In genomic region chr12:57621497-57622292, GRCh38 we compare ENCODE assay signal across 8 cellular contexts. TPM values are rescaled to one million over a fixed set of nuclear protein-coding genes. Genes with fewer than 3 reads are reported as not detected.
A peak's percentile ranks its signal among the peaks of the same experiment; 100 is the strongest.
DNase-seq lines count a peak whose midpoint lies in the region; ATAC-seq and TF ChIP-seq lines count a peak whose summit lies in the region.

No MANE protein-coding gene starts in this region.

- H3K4me3 ChIP-seq in HFF-Myc (replicated peaks; ENCODE audit: low read depth, low read length) (peak overlapping the region; percentile 29), heart left ventricle (peak overlapping the region; percentile 20 to 66 (median 47)), psoas muscle (peak overlapping the region; percentile 61)

- peak; percentile 86 to 89 for ATAC-seq in activated naive CD4-positive, alpha-beta T cell treated with anti-CD3 and anti-CD28 coated beads, Interleukin-2, amount 50 U/mL, for 72 hours
- peak; percentile 65 to 75 (median 70) for ATAC-seq in heart left ventricle
- ATAC-seq in psoas muscle = peak; percentile 78 to 85 (median 82)
- no peak for ATAC-seq in HG03139 (IDR thresholded peaks at IDR 0.05; ENCODE audit: unreplicated experiment)
- no peak for ATAC-seq in GM18861 (IDR thresholded peaks at IDR 0.05; ENCODE audit: unreplicated experiment)

- no peak overlapping the region for H3K27ac Mint-ChIP-seq in Calu3 (ENCODE audit: unreplicated experiment)
- no peak overlapping the region for H3K27ac Mint-ChIP-seq in activated naive CD4-positive, alpha-beta T cell treated with anti-CD3 and anti-CD28 coated beads, Interleukin-2, amount 50 U/mL, for 72 hours

- H3K4me1 ChIP-seq in heart left ventricle (peaks cover 0 to 42% (median 17%) of the 10 kb centered on the region in 12 donors), psoas muscle (peaks cover 7% of the 10 kb centered on the region)

- TF ChIP-seq CTCF in Calu3 (IDR thresholded peaks at IDR 0.05; ENCODE audit: unreplicated experiment) = peak; percentile 96
- TF ChIP-seq CTCF in HFF-Myc (IDR thresholded peaks at IDR 0.05; ENCODE audit: low read depth, low read length, missing control alignments) = peak; percentile 89
- TF ChIP-seq CTCF in heart left ventricle (IDR thresholded peaks at IDR 0.05) = peak; percentile 87 to 98 (median 94)
- peak; percentile 91 for TF ChIP-seq CTCF in psoas muscle (IDR thresholded peaks at IDR 0.05)

- peaks cover 15% of the 10 kb centered on the region for H3K4me1 Mint-ChIP-seq in Calu3 (ENCODE audit: low read depth, unreplicated experiment)

- DNase-seq in Calu3 = peak; percentile 76
- no peak for DNase-seq in HFF-Myc (ENCODE audit: extremely low read depth, low read depth)
- peak; percentile 67 for DNase-seq in RPMI8226
- peak in 1 of 2 donors; percentile 71 for DNase-seq in activated naive CD4-positive, alpha-beta T cell treated with anti-CD3 and anti-CD28 coated beads, Interleukin-2, amount 50 U/mL, for 72 hours (ENCODE audit: low spot score in 2 of 2)
- peak in 4 of 5 donors; percentile 56 to 79 (median 73) for DNase-seq in heart left ventricle
- peak; percentile 64 to 81 for DNase-seq in psoas muscle

- H3K9me3 ChIP-seq in heart left ventricle (no peaks in the 10 kb centered on the region), psoas muscle (no peaks in the 10 kb centered on the region)

- H3K27ac ChIP-seq in heart left ventricle = no peak overlapping the region
- H3K27ac ChIP-seq in psoas muscle = no peak overlapping the region

- no peaks in the 10 kb centered on the region for H3K9me3 Mint-ChIP-seq in Calu3 (ENCODE audit: low read depth, unreplicated experiment)
- no peaks in the 10 kb centered on the region for H3K9me3 Mint-ChIP-seq in activated naive CD4-positive, alpha-beta T cell treated with anti-CD3 and anti-CD28 coated beads, Interleukin-2, amount 50 U/mL, for 72 hours

- peaks cover 100% of the 10 kb centered on the region for H3K27me3 Mint-ChIP-seq in Calu3 (ENCODE audit: unreplicated experiment)

- no peaks in the 10 kb centered on the region for H3K36me3 Mint-ChIP-seq in Calu3 (ENCODE audit: insufficient read depth, unreplicated experiment)
- peaks cover 0 to 4% of the 10 kb centered on the region in 2 donors for H3K36me3 Mint-ChIP-seq in activated naive CD4-positive, alpha-beta T cell treated with anti-CD3 and anti-CD28 coated beads, Interleukin-2, amount 50 U/mL, for 72 hours

- CTCF ChIA-PET in Calu3 (lab: Charles Lee) = interaction anchor here (0.6 to 2.7 kb wide), 4 partner anchors 28 to 1326 kb away, joined by 3 to 16 read pairs (median 5); no protein-coding TSS in a partner anchor

- BruUV-seq in Calu3 (replicated peaks; lab: Mats Ljungman, UMichigan) = no TSS peak

- no peak for TF ChIP-seq POLR2A in heart left ventricle (IDR thresholded peaks at IDR 0.05)

- 2% methylated on average over 18 to 49 of the region's 49 CpGs for WGBS in heart left ventricle, 4 donors
- WGBS in psoas muscle, 3 donors = 1 to 2% (median 2%) methylated on average over 45 to 49 of the region's 49 CpGs

- peaks cover 6 to 72% (median 31%) of the 10 kb centered on the region in 9 donors for H3K27me3 ChIP-seq in heart left ventricle
- H3K27me3 ChIP-seq in psoas muscle (ENCODE audit: insufficient read depth in 3 of 3, low read length in 2 of 3) = peaks cover 0 to 64% (median 12%) of the 10 kb centered on the region in 3 donors

- peak overlapping the region; percentile 67 for H3K4me3 Mint-ChIP-seq in Calu3 (ENCODE audit: low read depth, unreplicated experiment)

- H3K36me3 ChIP-seq in heart left ventricle (peaks cover 0 to 10% (median 0%) of the 10 kb centered on the region in 9 donors), psoas muscle (ENCODE audit: insufficient read depth in 1 of 2, low read depth in 1 of 2) (peaks cover 0 to 4% of the 10 kb centered on the region in 2 donors)

- intact Hi-C loops in Calu3 (cut with micrococcal nuclease; ENCODE audit: unreplicated experiment) = loop anchor here (1.0 to 10.0 kb wide), 2 partner anchors 38 to 167 kb away; partner anchors contain the start of genes GLI1 and INHBE
- intact Hi-C loops in heart left ventricle (cut with DNase I) = loop anchor here in 9 of 10 donors (1.0 to 10.0 kb wide), 7 partner anchors 23 to 167 kb away; partner anchors contain the start of genes GLI1 (in 2 of the 9) and INHBE (in 2 of the 9)
- intact Hi-C loops in psoas muscle (cut with DNase I) = loop anchor here (1.0 to 10.0 kb wide), 4 partner anchors 37 to 159 kb away; no protein-coding TSS in a partner anchor

RNA-seq across cellular contexts. Expression of gene ARHGEF25, which starts 10.5 kb away (rescaled TPM):
- 2.2 and 4.7 TPM in 2 replicates for total RNA-seq in Calu3 (2022)
- 1 to 10 TPM in 1 of 2 donors, under 1 TPM in 1; 0.68 to 4.8 TPM for total RNA-seq in activated naive CD4-positive, alpha-beta T cell treated with anti-CD3 and anti-CD28 coated beads, Interleukin-2, amount 50 U/mL, for 72 hours
- total RNA-seq in heart left ventricle = 10 to 100 TPM in 4 of 9 donors, 1 to 10 TPM in 5; 5.5 to 11.5 (median 9.5) TPM
- polyA plus RNA-seq in heart left ventricle = 10 to 100 TPM; 10.2 to 20.3 TPM
- 1 to 10 TPM; 2.9 to 9.2 (median 3.5) TPM for total RNA-seq in psoas muscle
- 1 to 10 TPM; 3.2 to 4.5 (median 4.2) TPM for polyA plus RNA-seq in psoas muscle

RNA-seq across cellular contexts. Expression of gene B4GALNT1, which starts 11.3 kb away (rescaled TPM):
- total RNA-seq in Calu3 (2022) (8.1 and 11.1 TPM in 2 replicates), heart left ventricle (1 to 10 TPM; 1.9 to 8.8 (median 5.9) TPM), psoas muscle (10 to 100 TPM in 3 of 4 donors, 1 to 10 TPM in 1; 9.1 to 26.6 (median 12.1) TPM)
- total RNA-seq in activated naive CD4-positive, alpha-beta T cell treated with anti-CD3 and anti-CD28 coated beads, Interleukin-2, amount 50 U/mL, for 72 hours = 1 to 10 TPM; 2.6 to 3.2 TPM
- polyA plus RNA-seq in heart left ventricle (1 to 10 TPM; 2.6 to 5.1 TPM), psoas muscle (10 to 100 TPM in 1 of 3 donors, 1 to 10 TPM in 2; 8.2 to 46.7 (median 8.8) TPM)

RNA-seq across cellular contexts. Expression of gene DTX3, which starts 17.1 kb away (rescaled TPM):
- 23.1 and 25.9 TPM in 2 replicates for total RNA-seq in Calu3 (2022)
- total RNA-seq in activated naive CD4-positive, alpha-beta T cell treated with anti-CD3 and anti-CD28 coated beads, Interleukin-2, amount 50 U/mL, for 72 hours = 10 to 100 TPM; 14.5 to 33.5 TPM
- 10 to 100 TPM; 15.6 to 30.7 (median 22.4) TPM for total RNA-seq in heart left ventricle
- polyA plus RNA-seq in heart left ventricle = 10 to 100 TPM; 16.3 to 28.3 TPM
- total RNA-seq in psoas muscle = 1 to 10 TPM; 3.5 to 9.1 (median 4.2) TPM
- polyA plus RNA-seq in psoas muscle = 1 to 10 TPM; 4.4 to 5.2 (median 4.5) TPM

RNA-seq across cellular contexts. Expression of gene PIP4K2C, which starts 30.7 kb away (rescaled TPM):
- total RNA-seq in Calu3 (2022) (66.3 and 80.3 TPM in 2 replicates), heart left ventricle (10 to 100 TPM; 12.9 to 31.0 (median 17.0) TPM), psoas muscle (10 to 100 TPM in 2 of 4 donors, 1 to 10 TPM in 2; 8.1 to 13.3 (median 9.9) TPM)
- 10 to 100 TPM; 13.8 to 43.7 TPM for total RNA-seq in activated naive CD4-positive, alpha-beta T cell treated with anti-CD3 and anti-CD28 coated beads, Interleukin-2, amount 50 U/mL, for 72 hours
- polyA plus RNA-seq in heart left ventricle (10 to 100 TPM in 1 of 2 donors, 1 to 10 TPM in 1; 4.6 to 22.6 TPM), psoas muscle (10 to 100 TPM in 2 of 3 donors, 1 to 10 TPM in 1; 7.7 to 16.4 (median 16.0) TPM)

Comparison
In these comparisons a context has a peak if more than half of its experiments do, and no peak if none do; other contexts are left out.
1. ATAC-seq: peak in activated naive CD4-positive, alpha-beta T cell treated with anti-CD3 and anti-CD28 coated beads, Interleukin-2, amount 50 U/mL, for 72 hours (2 of 2), heart left ventricle (4 of 4) and psoas muscle (4 of 4); none in HG03139 (single experiment) and GM18861 (single experiment).
2. Peak in every context shown above with its lines, with median percentiles within 50 percentile points of each other: CTCF ChIP-seq and H3K4me3 ChIP-seq.